8 cellular contexts compared by ENCODE assay signal in genomic region chr17:77375526-77375916, GRCh38.
DNase-seq lines count a peak whose midpoint lies in the region; ATAC-seq and TF ChIP-seq lines count a peak whose summit lies in the region.
"Had no signal": no experiment of that assay in that cellular context is flagged by ENCODE, and none has a peak within 500 bp of the region (broad histone marks: within the 10 kb centered on the region; RNA-seq: fewer than 3 reads in every experiment).

No MANE protein-coding gene starts in this region.

- peak overlapping the region; percentile 97 for H3K4me3 Mint-ChIP-seq in HFFc6
- peak overlapping the region; percentile 87 for H3K4me3 Mint-ChIP-seq in activated T-helper 1 cell treated with anti-CD3 and anti-CD28 coated beads, Interleukin-12 subunit alpha, Interleukin-12 subunit beta, Interleukin-2, Interleukin-4 antibody, amounts not matched to agents 30 ng/mL and 10 ng/mL and 1 ng/mL, durations not matched to agents 14 hours and 24 hours and 36 hours

- no peak overlapping the region for H3K4me3 ChIP-seq in iPS-15b (ENCODE audit: low read depth, low read length)

- peak overlapping the region; percentile 60 for H3K9ac ChIP-seq in iPS-15b (ENCODE audit: low read depth, low read length)

- peak overlapping the region; percentile 86 for H3K27ac Mint-ChIP-seq in HFFc6
- H3K27ac Mint-ChIP-seq in activated T-helper 1 cell treated with anti-CD3 and anti-CD28 coated beads, Interleukin-12 subunit alpha, Interleukin-12 subunit beta, Interleukin-2, Interleukin-4 antibody, amounts not matched to agents 30 ng/mL and 10 ng/mL and 1 ng/mL, durations not matched to agents 14 hours and 24 hours and 36 hours = peak overlapping the region; percentile 87

- DNase-seq in HFFc6 (no peak), GDM1 (lab: John Stamatoyannopoulos, UW) (no peak)
- DNase-seq in activated T-helper 1 cell treated with anti-CD3 and anti-CD28 coated beads, Interleukin-12 subunit alpha, Interleukin-12 subunit beta, Interleukin-2, Interleukin-4 antibody, amounts not matched to agents 30 ng/mL and 10 ng/mL and 1 ng/mL, durations not matched to agents 14 hours and 24 hours and 36 hours (ENCODE audit: low spot score) = no peak
- DNase-seq in stimulated activated CD8-positive, alpha-beta memory T cell treated with anti-CD3 and anti-CD28 coated beads, Interleukin-4, amount 100 ng/mL, for 48 hours = peak; percentile 55
- DNase-seq: KG1 had no signal

- H3K4me1 ChIP-seq in iPS-15b (ENCODE audit: control insufficient read depth, insufficient read depth, low read length) = peaks cover 24% of the 10 kb centered on the region

- peaks cover 75% of the 10 kb centered on the region for H3K4me1 Mint-ChIP-seq in HFFc6 (ENCODE audit: low read depth)
- peaks cover 71% of the 10 kb centered on the region for H3K4me1 Mint-ChIP-seq in activated T-helper 1 cell treated with anti-CD3 and anti-CD28 coated beads, Interleukin-12 subunit alpha, Interleukin-12 subunit beta, Interleukin-2, Interleukin-4 antibody, amounts not matched to agents 30 ng/mL and 10 ng/mL and 1 ng/mL, durations not matched to agents 14 hours and 24 hours and 36 hours (ENCODE audit: low read depth)

- no peaks in the 10 kb centered on the region for H3K9me3 ChIP-seq in iPS-15b (ENCODE audit: control insufficient read depth, insufficient read depth, low read length)

- no peak; the same call in 1 of the 2 replicates for TF ChIP-seq CTCF in HFFc6 (IDR thresholded peaks at IDR 0.05)

- H3K36me3 Mint-ChIP-seq in HFFc6 (ENCODE audit: low read depth) = peaks cover 4% of the 10 kb centered on the region
- H3K36me3 Mint-ChIP-seq in activated T-helper 1 cell treated with anti-CD3 and anti-CD28 coated beads, Interleukin-12 subunit alpha, Interleukin-12 subunit beta, Interleukin-2, Interleukin-4 antibody, amounts not matched to agents 30 ng/mL and 10 ng/mL and 1 ng/mL, durations not matched to agents 14 hours and 24 hours and 36 hours (ENCODE audit: low read depth) = peaks cover 13% of the 10 kb centered on the region

- H3K36me3 ChIP-seq in iPS-15b (ENCODE audit: control insufficient read depth, insufficient read depth, low read length) = peaks cover under 1% of the 10 kb centered on the region

- intact Hi-C loops in activated T-helper 1 cell treated with anti-CD3 and anti-CD28 coated beads, Interleukin-12 subunit alpha, Interleukin-12 subunit beta, Interleukin-2, Interleukin-4 antibody, amounts not matched to agents 30 ng/mL and 10 ng/mL and 1 ng/mL, durations not matched to agents 14 hours and 24 hours and 36 hours (cut with micrococcal nuclease) = no loop called here

- H3K9me3 Mint-ChIP-seq in HFFc6 = no peaks in the 10 kb centered on the region
- no peaks in the 10 kb centered on the region for H3K9me3 Mint-ChIP-seq in activated T-helper 1 cell treated with anti-CD3 and anti-CD28 coated beads, Interleukin-12 subunit alpha, Interleukin-12 subunit beta, Interleukin-2, Interleukin-4 antibody, amounts not matched to agents 30 ng/mL and 10 ng/mL and 1 ng/mL, durations not matched to agents 14 hours and 24 hours and 36 hours

- peaks cover 11% of the 10 kb centered on the region for H3K27me3 Mint-ChIP-seq in HFFc6 (ENCODE audit: insufficient read depth)
- no peaks in the 10 kb centered on the region for H3K27me3 Mint-ChIP-seq in activated T-helper 1 cell treated with anti-CD3 and anti-CD28 coated beads, Interleukin-12 subunit alpha, Interleukin-12 subunit beta, Interleukin-2, Interleukin-4 antibody, amounts not matched to agents 30 ng/mL and 10 ng/mL and 1 ng/mL, durations not matched to agents 14 hours and 24 hours and 36 hours (ENCODE audit: insufficient read depth)

- ATAC-seq in HG03457 (IDR thresholded peaks at IDR 0.05; ENCODE audit: unreplicated experiment) (no peak), GM21737 (IDR thresholded peaks at IDR 0.05; ENCODE audit: unreplicated experiment) (no peak)

- H3K27me3 ChIP-seq in iPS-15b (ENCODE audit: control insufficient read depth, insufficient read depth, low read length) = no peaks in the 10 kb centered on the region
